ENCODE assay signal across 1 cellular context in the genomic region with DNA sequence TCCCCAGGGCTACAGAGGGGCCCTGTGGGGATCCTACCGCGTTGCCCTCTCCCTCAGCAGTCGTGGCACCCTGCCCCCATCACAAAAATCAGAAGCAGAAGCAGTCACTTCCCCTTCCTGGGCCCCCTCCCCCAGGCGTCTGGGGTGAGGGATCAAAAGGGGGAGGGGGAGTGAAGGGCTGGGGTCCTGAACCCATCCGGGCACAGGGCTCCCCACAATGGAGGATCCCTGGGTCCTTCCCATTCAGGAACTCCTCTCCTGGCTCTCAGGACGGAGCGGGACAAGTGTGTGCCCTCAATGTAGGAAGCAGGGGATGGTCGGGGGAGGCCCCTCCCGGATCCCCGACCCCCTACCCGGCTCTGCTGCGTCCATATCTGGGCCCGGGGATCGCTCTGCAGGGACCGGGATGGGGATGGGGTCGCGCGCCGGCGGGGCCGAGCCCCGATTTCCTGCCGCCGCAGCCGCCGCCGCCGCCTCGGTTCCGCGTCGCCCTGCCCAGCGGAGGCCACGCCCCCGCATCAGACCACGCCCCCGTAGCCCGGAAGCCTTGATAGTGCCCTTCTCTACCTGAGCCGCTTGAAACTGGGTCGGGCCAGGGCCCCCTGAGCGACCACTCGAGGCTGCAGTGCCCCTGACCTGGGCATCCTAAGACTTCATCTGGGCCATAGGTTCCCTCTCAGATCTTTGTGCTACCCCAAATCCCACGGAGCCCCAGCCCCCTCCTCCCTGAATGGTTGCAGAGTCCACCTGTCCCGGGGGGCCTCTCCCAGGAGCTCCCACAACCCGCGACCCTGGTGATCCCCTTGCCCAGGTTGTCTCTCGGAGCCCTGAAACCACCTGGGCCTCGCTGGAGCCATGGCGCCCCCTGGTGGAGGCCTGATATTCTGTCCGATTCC.
TF ChIP-seq lines count a peak whose summit lies in the region.

Gene GMIP, minus strand, starts transcription at position 500 of the 896 bp plus-strand sequence. Its CDS starts 128 bp downstream, at position 372.

TF ChIP-seq in HEK293, 187 proteins besides CTCF, POLR2A, EP300 and RAD21 (continued from another document):
- TF ChIP-seq, protein P1, sequence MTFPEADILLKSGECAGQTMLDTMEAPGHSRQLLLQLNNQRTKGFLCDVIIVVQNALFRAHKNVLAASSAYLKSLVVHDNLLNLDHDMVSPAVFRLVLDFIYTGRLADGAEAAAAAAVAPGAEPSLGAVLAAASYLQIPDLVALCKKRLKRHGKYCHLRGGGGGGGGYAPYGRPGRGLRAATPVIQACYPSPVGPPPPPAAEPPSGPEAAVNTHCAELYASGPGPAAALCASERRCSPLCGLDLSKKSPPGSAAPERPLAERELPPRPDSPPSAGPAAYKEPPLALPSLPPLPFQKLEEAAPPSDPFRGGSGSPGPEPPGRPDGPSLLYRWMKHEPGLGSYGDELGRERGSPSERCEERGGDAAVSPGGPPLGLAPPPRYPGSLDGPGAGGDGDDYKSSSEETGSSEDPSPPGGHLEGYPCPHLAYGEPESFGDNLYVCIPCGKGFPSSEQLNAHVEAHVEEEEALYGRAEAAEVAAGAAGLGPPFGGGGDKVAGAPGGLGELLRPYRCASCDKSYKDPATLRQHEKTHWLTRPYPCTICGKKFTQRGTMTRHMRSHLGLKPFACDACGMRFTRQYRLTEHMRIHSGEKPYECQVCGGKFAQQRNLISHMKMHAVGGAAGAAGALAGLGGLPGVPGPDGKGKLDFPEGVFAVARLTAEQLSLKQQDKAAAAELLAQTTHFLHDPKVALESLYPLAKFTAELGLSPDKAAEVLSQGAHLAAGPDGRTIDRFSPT (tag by site-specific recombination; IDR thresholded peaks at IDR 0.05), result peak; percentile 34; the same call in 1 of the 2 replicates
- TF ChIP-seq ZNF426 (tag by site-specific recombination; IDR thresholded peaks at IDR 0.05), result no peak
- TF ChIP-seq ZBTB20 (tag by site-specific recombination; IDR thresholded peaks at IDR 0.05), result no peak
- peak; percentile 63 for TF ChIP-seq IKZF3 (tag by site-specific recombination; IDR thresholded peaks at IDR 0.05)
- no peak for TF ChIP-seq ZNF23 (tag by site-specific recombination; IDR thresholded peaks at IDR 0.05; ENCODE audit: borderline replicate concordance)
- TF ChIP-seq ZEB2 (tag by site-specific recombination; IDR thresholded peaks at IDR 0.05), result peak; percentile 69; the same call in 1 of the 2 replicates
- TF ChIP-seq, protein P2, sequence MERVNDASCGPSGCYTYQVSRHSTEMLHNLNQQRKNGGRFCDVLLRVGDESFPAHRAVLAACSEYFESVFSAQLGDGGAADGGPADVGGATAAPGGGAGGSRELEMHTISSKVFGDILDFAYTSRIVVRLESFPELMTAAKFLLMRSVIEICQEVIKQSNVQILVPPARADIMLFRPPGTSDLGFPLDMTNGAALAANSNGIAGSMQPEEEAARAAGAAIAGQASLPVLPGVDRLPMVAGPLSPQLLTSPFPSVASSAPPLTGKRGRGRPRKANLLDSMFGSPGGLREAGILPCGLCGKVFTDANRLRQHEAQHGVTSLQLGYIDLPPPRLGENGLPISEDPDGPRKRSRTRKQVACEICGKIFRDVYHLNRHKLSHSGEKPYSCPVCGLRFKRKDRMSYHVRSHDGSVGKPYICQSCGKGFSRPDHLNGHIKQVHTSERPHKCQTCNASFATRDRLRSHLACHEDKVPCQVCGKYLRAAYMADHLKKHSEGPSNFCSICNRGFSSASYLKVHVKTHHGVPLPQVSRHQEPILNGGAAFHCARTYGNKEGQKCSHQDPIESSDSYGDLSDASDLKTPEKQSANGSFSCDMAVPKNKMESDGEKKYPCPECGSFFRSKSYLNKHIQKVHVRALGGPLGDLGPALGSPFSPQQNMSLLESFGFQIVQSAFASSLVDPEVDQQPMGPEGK (tag by site-specific recombination; IDR thresholded peaks at IDR 0.05), result peak; percentile 72
- 0 out of 2 replicates have a peak, but pooled peaks have one; percentile 14 for TF ChIP-seq ZBTB11 (tag by site-specific recombination; conservative IDR thresholded peaks at IDR 0.05; ENCODE audit: low read depth)
- no peak for TF ChIP-seq ZNF626 (tag by site-specific recombination; IDR thresholded peaks at IDR 0.05)
- 0 out of 2 replicates have a peak, but pooled peaks have one; percentile 37 for TF ChIP-seq ZNF391 (tag by site-specific recombination; IDR thresholded peaks at IDR 0.05; ENCODE audit: borderline replicate concordance, low read depth)
- TF ChIP-seq ZNF335 (tag by site-specific recombination; conservative IDR thresholded peaks at IDR 0.05), result peak; percentile 89
- peak; percentile 58; the same call in 1 of the 2 replicates for TF ChIP-seq BCL11A (tag by site-specific recombination; IDR thresholded peaks at IDR 0.05; ENCODE audit: low read depth)
- TF ChIP-seq, protein P3, sequence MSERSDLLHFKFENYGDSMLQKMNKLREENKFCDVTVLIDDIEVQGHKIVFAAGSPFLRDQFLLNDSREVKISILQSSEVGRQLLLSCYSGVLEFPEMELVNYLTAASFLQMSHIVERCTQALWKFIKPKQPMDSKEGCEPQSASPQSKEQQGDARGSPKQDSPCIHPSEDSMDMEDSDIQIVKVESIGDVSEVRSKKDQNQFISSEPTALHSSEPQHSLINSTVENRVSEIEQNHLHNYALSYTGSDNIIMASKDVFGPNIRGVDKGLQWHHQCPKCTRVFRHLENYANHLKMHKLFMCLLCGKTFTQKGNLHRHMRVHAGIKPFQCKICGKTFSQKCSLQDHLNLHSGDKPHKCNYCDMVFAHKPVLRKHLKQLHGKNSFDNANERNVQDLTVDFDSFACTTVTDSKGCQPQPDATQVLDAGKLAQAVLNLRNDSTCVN (tag by site-specific recombination; optimal IDR thresholded peaks at IDR 0.05), result peak; percentile 64
- no peak for TF ChIP-seq KLF7 (tag by site-specific recombination; IDR thresholded peaks at IDR 0.05; ENCODE audit: borderline replicate concordance)
- peak; percentile 25; the same call in 1 of the 2 replicates for TF ChIP-seq GLIS1 (tag by site-specific recombination; IDR thresholded peaks at IDR 0.05)
- no peak for TF ChIP-seq ZNF280D (tag by site-specific recombination; IDR thresholded peaks at IDR 0.05)
- TF ChIP-seq ZNF121 (tag by site-specific recombination; IDR thresholded peaks at IDR 0.05), result no peak
- peak; percentile 48 for TF ChIP-seq ZXDB (tag by site-specific recombination; IDR thresholded peaks at IDR 0.05)
- 0 out of 2 replicates have a peak, but pooled peaks have one; percentile 30 for TF ChIP-seq ZIC2 (tag by site-specific recombination; IDR thresholded peaks at IDR 0.05)
- no peak for TF ChIP-seq ZNF600 (tag by site-specific recombination; IDR thresholded peaks at IDR 0.05)
- peak; percentile 64 for TF ChIP-seq ZBTB8A (tag by site-specific recombination; IDR thresholded peaks at IDR 0.05)
- TF ChIP-seq, protein P4, sequence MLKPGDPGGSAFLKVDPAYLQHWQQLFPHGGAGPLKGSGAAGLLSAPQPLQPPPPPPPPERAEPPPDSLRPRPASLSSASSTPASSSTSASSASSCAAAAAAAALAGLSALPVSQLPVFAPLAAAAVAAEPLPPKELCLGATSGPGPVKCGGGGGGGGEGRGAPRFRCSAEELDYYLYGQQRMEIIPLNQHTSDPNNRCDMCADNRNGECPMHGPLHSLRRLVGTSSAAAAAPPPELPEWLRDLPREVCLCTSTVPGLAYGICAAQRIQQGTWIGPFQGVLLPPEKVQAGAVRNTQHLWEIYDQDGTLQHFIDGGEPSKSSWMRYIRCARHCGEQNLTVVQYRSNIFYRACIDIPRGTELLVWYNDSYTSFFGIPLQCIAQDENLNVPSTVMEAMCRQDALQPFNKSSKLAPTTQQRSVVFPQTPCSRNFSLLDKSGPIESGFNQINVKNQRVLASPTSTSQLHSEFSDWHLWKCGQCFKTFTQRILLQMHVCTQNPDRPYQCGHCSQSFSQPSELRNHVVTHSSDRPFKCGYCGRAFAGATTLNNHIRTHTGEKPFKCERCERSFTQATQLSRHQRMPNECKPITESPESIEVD (tag by site-specific recombination; IDR thresholded peaks at IDR 0.05), result no peak
- no peak for TF ChIP-seq ZNF302 (tag by site-specific recombination; IDR thresholded peaks at IDR 0.05; ENCODE audit: low read depth)
- peak; percentile 64 for TF ChIP-seq GLIS2 (tag by site-specific recombination; IDR thresholded peaks at IDR 0.05)
- TF ChIP-seq, protein P5, sequence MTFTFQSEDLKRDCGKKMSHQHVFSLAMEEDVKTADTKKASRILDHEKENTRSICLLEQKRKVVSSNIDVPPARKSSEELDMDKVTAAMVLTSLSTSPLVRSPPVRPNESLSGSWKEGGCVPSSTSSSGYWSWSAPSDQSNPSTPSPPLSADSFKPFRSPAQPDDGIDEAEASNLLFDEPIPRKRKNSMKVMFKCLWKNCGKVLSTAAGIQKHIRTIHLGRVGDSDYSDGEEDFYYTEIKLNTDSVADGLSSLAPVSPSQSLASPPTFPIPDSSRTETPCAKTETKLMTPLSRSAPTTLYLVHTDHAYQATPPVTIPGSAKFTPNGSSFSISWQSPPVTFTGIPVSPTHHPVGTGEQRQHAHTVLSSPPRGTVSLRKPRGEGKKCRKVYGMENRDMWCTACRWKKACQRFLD (tag by site-specific recombination; IDR thresholded peaks at IDR 0.05), result no peak
- TF ChIP-seq ZNF654 (tag by site-specific recombination; IDR thresholded peaks at IDR 0.05; ENCODE audit: low read depth), result peak; percentile 54
- no peak for TF ChIP-seq ZNF473 (tag by site-specific recombination; IDR thresholded peaks at IDR 0.05)
- 0 out of 2 replicates have a peak, but pooled peaks have one; percentile 18 for TF ChIP-seq ZBTB7A (tag by site-specific recombination; IDR thresholded peaks at IDR 0.05; ENCODE audit: low read depth)
- TF ChIP-seq SP3 (tag by site-specific recombination; IDR thresholded peaks at IDR 0.05), result peak; percentile 36; the same call in 1 of the 2 replicates
- TF ChIP-seq ZBTB48 (tag by site-specific recombination; IDR thresholded peaks at IDR 0.05), result peak; percentile 73
